Comparison of ENCODE assay signal across 13 cellular contexts in genomic region chr11:125201525-125202121, GRCh38. TPM values are rescaled to one million over a fixed set of nuclear protein-coding genes. Genes with fewer than 3 reads are reported as not detected.
DNase-seq lines count a peak whose midpoint lies in the region; ATAC-seq and TF ChIP-seq lines count a peak whose summit lies in the region.
"Had no signal": no experiment of that assay in that cellular context is flagged by ENCODE, and none has a peak within 500 bp of the region (broad histone marks: within the 10 kb centered on the region; RNA-seq: fewer than 3 reads in every experiment).

No MANE protein-coding gene starts in this region.

- ATAC-seq in T-helper 17 cell, result no peak
- no peak for ATAC-seq in GM18873 (IDR thresholded peaks at IDR 0.05; ENCODE audit: low FRiP score, unreplicated experiment)

- peaks cover 33% of the 10 kb centered on the region for H3K36me3 Mint-ChIP-seq in osteocyte (ENCODE audit: unreplicated experiment)
- peaks cover 2% of the 10 kb centered on the region for H3K36me3 Mint-ChIP-seq in T-helper 17 cell (ENCODE audit: low read depth)
- H3K36me3 Mint-ChIP-seq: IgD-negative memory B cell had no signal

- no peaks in the 10 kb centered on the region for H3K9me3 Mint-ChIP-seq in osteocyte (ENCODE audit: unreplicated experiment)
- H3K9me3 Mint-ChIP-seq: activated CD4-positive, alpha-beta T cell treated with anti-CD3 and anti-CD28 coated beads, Interleukin-2, amount 10 ng/mL, durations not matched to agents 24 days and 14 days; IgD-negative memory B cell had no signal

- no peak overlapping the region for H3K4me3 Mint-ChIP-seq in osteocyte (ENCODE audit: unreplicated experiment)
- no peak overlapping the region for H3K4me3 Mint-ChIP-seq in T-helper 17 cell
- H3K4me3 Mint-ChIP-seq: activated CD4-positive, alpha-beta T cell treated with anti-CD3 and anti-CD28 coated beads, Interleukin-2, amount 10 ng/mL, durations not matched to agents 24 days and 14 days; IgD-negative memory B cell had no signal

- H3K4me1 Mint-ChIP-seq in osteocyte (ENCODE audit: unreplicated experiment) (peaks cover 52% of the 10 kb centered on the region), T-helper 17 cell (peaks cover 3% of the 10 kb centered on the region)
- H3K4me1 Mint-ChIP-seq: activated CD4-positive, alpha-beta T cell treated with anti-CD3 and anti-CD28 coated beads, Interleukin-2, amount 10 ng/mL, durations not matched to agents 24 days and 14 days; IgD-negative memory B cell had no signal

- H3K27ac ChIP-seq in C4-2B, result peak overlapping the region; percentile 48

- H3K27me3 Mint-ChIP-seq in osteocyte (ENCODE audit: unreplicated experiment) (no peaks in the 10 kb centered on the region), T-helper 17 cell (peaks cover 50% of the 10 kb centered on the region)
- H3K27me3 Mint-ChIP-seq: activated CD4-positive, alpha-beta T cell treated with anti-CD3 and anti-CD28 coated beads, Interleukin-2, amount 10 ng/mL, durations not matched to agents 24 days and 14 days had no signal

- TF ChIP-seq CTCF in C4-2B (conservative IDR thresholded peaks at IDR 0.05), result no peak
- TF ChIP-seq CTCF in fibroblast of pulmonary artery (IDR thresholded peaks at IDR 0.05; ENCODE audit: low read length, missing control alignments), result no peak
- TF ChIP-seq CTCF in osteocyte (IDR thresholded peaks at IDR 0.05), result no peak

- H3K9me3 ChIP-seq in T-helper 17 cell (ENCODE audit: control insufficient read depth, low read length, poor library complexity, severe bottlenecking), result no peaks in the 10 kb centered on the region

- H3K27ac Mint-ChIP-seq in osteocyte (ENCODE audit: unreplicated experiment), result peak overlapping the region; percentile 37
- H3K27ac Mint-ChIP-seq in T-helper 17 cell, result no peak overlapping the region
- H3K27ac Mint-ChIP-seq: activated CD4-positive, alpha-beta T cell treated with anti-CD3 and anti-CD28 coated beads, Interleukin-2, amount 10 ng/mL, durations not matched to agents 24 days and 14 days; IgD-negative memory B cell had no signal

- no peak overlapping the region for H3K4me3 ChIP-seq in fibroblast of pulmonary artery (replicated peaks; ENCODE audit: low read depth, low read length)

- DNase-seq in NCI-H69 (lab: John Stamatoyannopoulos, UW) (peak; percentile 52), fibroblast of pulmonary artery (ENCODE audit: low read depth) (peak; percentile 27), osteocyte (ENCODE audit: extremely low spot score, unreplicated experiment) (no peak), OCI-M1 (lab: John Stamatoyannopoulos, UW) (no peak), T-helper 17 cell (no peak), COR-L47 (lab: John Stamatoyannopoulos, UW) (no peak)
- DNase-seq: activated CD4-positive, alpha-beta T cell treated with anti-CD3 and anti-CD28 coated beads, Interleukin-2, amount 10 ng/mL, durations not matched to agents 24 days and 14 days; erythroblast; NCI-H1694; stimulated activated CD4-positive, alpha-beta T cell treated with anti-CD3 and anti-CD28 coated beads, Interleukin-12 subunit alpha, Interleukin-12 subunit beta, amount 100 ng/mL, for 4 hours had no signal

RNA-seq across cellular contexts. Expression of gene PKNOX2, which starts 37.1 kb away (rescaled TPM):
- 78.7 and 89.3 TPM in 2 replicates for total RNA-seq in osteocyte
- total RNA-seq in T-helper 17 cell, result not detected
- total RNA-seq: activated CD4-positive, alpha-beta T cell treated with anti-CD3 and anti-CD28 coated beads, Interleukin-2, amount 10 ng/mL, durations not matched to agents 24 days and 14 days had no signal

Comparison
In these comparisons a context has a peak if more than half of its experiments do, and no peak if none do; other contexts are left out.
1. DNase-seq: peak in NCI-H69 (single experiment) and fibroblast of pulmonary artery (single experiment); none in osteocyte (single experiment), OCI-M1 (single experiment), T-helper 17 cell (0 of 3) and COR-L47 (single experiment).
2. RNA of gene PKNOX2, which starts 37.1 kb away (total RNA-seq): 78.7 to 89.3 TPM in osteocyte; not detected in T-helper 17 cell; every median in the first group is over 10 times any median in the second.